In the genomic region with DNA sequence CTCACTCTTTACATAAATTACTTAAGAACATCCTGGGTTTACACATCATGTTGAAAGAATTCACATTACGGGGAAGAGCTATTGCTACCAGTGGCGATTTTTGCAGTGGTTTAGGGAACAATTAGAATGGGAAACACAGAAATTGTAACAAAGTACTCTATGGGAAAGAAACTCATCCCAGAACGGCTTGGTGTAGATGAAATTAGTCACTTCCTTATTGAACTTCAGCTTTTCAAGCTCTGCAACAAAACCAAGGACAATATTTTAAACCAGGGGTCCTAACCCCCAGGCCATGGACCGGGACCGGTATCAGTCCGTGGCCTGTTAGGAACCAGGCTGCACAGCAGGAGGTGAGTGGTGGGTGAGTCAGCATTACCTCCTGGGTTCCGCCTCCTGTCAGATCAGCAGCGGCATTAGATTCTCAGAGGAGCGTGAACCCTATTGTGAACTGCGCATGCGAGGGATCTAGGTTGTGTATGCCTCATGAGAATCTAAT, we compare ENCODE assay signal across 1 cellular context.
TF ChIP-seq lines count a peak whose summit lies in the region.

No MANE protein-coding gene starts in this region.

TF ChIP-seq in WTC11, 78 proteins besides CTCF, POLR2A, EP300 and RAD21 (continued from another document):
- TF ChIP-seq, protein P1, sequence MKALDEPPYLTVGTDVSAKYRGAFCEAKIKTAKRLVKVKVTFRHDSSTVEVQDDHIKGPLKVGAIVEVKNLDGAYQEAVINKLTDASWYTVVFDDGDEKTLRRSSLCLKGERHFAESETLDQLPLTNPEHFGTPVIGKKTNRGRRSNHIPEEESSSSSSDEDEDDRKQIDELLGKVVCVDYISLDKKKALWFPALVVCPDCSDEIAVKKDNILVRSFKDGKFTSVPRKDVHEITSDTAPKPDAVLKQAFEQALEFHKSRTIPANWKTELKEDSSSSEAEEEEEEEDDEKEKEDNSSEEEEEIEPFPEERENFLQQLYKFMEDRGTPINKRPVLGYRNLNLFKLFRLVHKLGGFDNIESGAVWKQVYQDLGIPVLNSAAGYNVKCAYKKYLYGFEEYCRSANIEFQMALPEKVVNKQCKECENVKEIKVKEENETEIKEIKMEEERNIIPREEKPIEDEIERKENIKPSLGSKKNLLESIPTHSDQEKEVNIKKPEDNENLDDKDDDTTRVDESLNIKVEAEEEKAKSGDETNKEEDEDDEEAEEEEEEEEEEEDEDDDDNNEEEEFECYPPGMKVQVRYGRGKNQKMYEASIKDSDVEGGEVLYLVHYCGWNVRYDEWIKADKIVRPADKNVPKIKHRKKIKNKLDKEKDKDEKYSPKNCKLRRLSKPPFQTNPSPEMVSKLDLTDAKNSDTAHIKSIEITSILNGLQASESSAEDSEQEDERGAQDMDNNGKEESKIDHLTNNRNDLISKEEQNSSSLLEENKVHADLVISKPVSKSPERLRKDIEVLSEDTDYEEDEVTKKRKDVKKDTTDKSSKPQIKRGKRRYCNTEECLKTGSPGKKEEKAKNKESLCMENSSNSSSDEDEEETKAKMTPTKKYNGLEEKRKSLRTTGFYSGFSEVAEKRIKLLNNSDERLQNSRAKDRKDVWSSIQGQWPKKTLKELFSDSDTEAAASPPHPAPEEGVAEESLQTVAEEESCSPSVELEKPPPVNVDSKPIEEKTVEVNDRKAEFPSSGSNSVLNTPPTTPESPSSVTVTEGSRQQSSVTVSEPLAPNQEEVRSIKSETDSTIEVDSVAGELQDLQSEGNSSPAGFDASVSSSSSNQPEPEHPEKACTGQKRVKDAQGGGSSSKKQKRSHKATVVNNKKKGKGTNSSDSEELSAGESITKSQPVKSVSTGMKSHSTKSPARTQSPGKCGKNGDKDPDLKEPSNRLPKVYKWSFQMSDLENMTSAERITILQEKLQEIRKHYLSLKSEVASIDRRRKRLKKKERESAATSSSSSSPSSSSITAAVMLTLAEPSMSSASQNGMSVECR (CRISPR knock-in tag; IDR thresholded peaks at IDR 0.05; ENCODE audit: borderline replicate concordance), result no peak
- TF ChIP-seq PRRX2 (CRISPR knock-in tag; IDR thresholded peaks at IDR 0.05) (no peak), SMAD4 (CRISPR knock-in tag; IDR thresholded peaks at IDR 0.05) (no peak), JAZF1 (CRISPR knock-in tag; IDR thresholded peaks at IDR 0.05) (no peak)
- TF ChIP-seq, protein P2, sequence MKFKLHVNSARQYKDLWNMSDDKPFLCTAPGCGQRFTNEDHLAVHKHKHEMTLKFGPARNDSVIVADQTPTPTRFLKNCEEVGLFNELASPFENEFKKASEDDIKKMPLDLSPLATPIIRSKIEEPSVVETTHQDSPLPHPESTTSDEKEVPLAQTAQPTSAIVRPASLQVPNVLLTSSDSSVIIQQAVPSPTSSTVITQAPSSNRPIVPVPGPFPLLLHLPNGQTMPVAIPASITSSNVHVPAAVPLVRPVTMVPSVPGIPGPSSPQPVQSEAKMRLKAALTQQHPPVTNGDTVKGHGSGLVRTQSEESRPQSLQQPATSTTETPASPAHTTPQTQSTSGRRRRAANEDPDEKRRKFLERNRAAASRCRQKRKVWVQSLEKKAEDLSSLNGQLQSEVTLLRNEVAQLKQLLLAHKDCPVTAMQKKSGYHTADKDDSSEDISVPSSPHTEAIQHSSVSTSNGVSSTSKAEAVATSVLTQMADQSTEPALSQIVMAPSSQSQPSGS (CRISPR knock-in tag; IDR thresholded peaks at IDR 0.05; ENCODE audit: borderline replicate concordance, low read depth), result no peak
